Comparison of ENCODE assay signal across 2 cellular contexts in genomic region chr2:38750011-38750792, GRCh38.
TF ChIP-seq lines count a peak whose summit lies in the region.

No MANE protein-coding gene starts in this region.

TF ChIP-seq in IMR-90, 13 proteins besides CTCF, POLR2A, EP300 and RAD21:
- TF ChIP-seq MAZ (IDR thresholded peaks at IDR 0.05; ENCODE audit: borderline replicate concordance, low read depth, low read length) (no peak), MXI1 (IDR thresholded peaks at IDR 0.05; ENCODE audit: borderline replicate concordance, low read depth, low read length) (peak; percentile 80)
TF ChIP-seq in IMR-90: peak in this region for 1.

TF ChIP-seq in H1, 55 proteins besides CTCF, POLR2A, EP300 and RAD21:
- no peak for TF ChIP-seq ZNF274 (IDR thresholded peaks at IDR 0.05; ENCODE audit: borderline replicate concordance, extremely low read depth, low read length)
- no peak for TF ChIP-seq POU5F1 (IDR thresholded peaks at IDR 0.05; ENCODE audit: low read depth, low read length)
- TF ChIP-seq ASH2L (IDR thresholded peaks at IDR 0.05; ENCODE audit: low read length): peak; percentile 30
- no peak for TF ChIP-seq CBX8 (IDR thresholded peaks at IDR 0.05; ENCODE audit: borderline replicate concordance, low read depth, low read length)
- TF ChIP-seq SIN3A (conservative IDR thresholded peaks at IDR 0.05 in 1 of 2, IDR thresholded peaks at IDR 0.05 in 1 of 2; ENCODE audit: low read depth in 1 of 2, low read length in 2 of 2): 0 out of 4 replicates have a peak, but pooled peaks of 1 of the 2 experiments have one; percentile 19
- 0 out of 2 replicates have a peak, but pooled peaks have one; percentile 11 for TF ChIP-seq SP4 (IDR thresholded peaks at IDR 0.05; ENCODE audit: low read length)
- TF ChIP-seq PHF8 (conservative IDR thresholded peaks at IDR 0.05; ENCODE audit: low read depth, low read length): peak; percentile 7
